Comparison of ENCODE assay signal across 28 cellular contexts in the genomic region with DNA sequence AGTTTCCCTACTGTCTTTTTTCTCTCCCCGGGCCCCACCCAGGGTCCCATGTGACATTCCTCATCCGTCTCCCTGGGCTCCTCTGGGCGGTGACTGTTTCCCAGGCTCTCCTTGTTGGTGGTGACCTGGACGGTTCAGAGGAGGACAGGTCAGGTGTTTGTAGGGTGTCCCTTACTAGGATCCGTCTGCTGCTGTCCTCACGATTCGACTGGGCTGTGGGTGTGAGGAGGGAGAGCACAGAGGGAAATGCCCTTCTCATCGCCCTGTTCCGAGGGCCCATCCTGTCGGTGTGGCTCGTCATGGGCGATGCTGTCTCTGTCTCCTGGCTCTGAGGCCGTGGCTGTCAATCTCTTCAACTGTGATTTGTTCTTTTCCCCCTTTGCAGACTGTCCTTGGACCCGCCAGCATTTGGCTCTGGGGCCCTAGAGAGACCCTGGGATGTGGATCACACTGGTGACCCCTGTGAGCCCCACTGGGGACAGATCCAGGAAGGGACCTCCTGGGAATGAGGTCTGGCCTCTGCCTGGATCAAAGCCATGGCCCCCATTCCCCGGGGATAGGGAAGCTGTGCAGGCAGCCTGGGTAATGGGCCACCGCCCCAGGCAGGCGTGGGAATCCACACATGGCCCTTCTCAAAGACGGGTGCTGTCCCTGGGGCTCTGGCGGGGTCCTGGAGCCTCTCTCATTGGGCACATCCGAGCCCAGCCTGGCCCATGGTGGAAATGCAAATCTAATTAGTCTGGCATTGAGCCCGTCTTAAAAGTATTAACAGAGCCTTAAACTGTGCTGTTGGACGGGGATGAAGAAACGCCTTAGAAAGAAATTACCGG. TPM values are rescaled to one million over a fixed set of nuclear protein-coding genes. Genes with fewer than 3 reads are reported as not detected.
DNase-seq lines count a peak whose midpoint lies in the region; ATAC-seq, FAIRE-seq and TF ChIP-seq lines count a peak whose summit lies in the region.
"Had no signal": no experiment of that assay in that cellular context is flagged by ENCODE, and none has a peak within 500 bp of the region (broad histone marks: within the 10 kb centered on the region; RNA-seq: fewer than 3 reads in every experiment).

No MANE protein-coding gene starts in this region.

- H3K27me3 ChIP-seq in right atrium auricular region (no peaks in the 10 kb centered on the region), H1 (replicated peaks in 1 of 4; ENCODE audit: control insufficient read depth in 3 of 4, extremely low read depth in 1 of 4, insufficient read depth in 3 of 4, low read length in 3 of 4) (peaks cover 0 to 27% (median 17%) of the 10 kb centered on the region in 4 experiments; a peak in 6 of 7 replicates), aorta (ENCODE audit: control insufficient read depth in 1 of 2, insufficient read depth in 2 of 2, low read length in 1 of 2) (no peaks in the 10 kb centered on the region)
- H3K27me3 ChIP-seq: gastroesophageal sphincter, testis had no signal

- no peaks in the 10 kb centered on the region for H3K36me3 Mint-ChIP-seq in activated CD4-positive, alpha-beta T cell treated with anti-CD3 and anti-CD28 coated beads for 36 hours (ENCODE audit: low read depth)
- H3K36me3 Mint-ChIP-seq: immature natural killer cell had no signal

- POLR2A ChIA-PET in H1 (lab: Charles Lee; ENCODE audit: partially characterized antibody): no interaction called here
- POLR2A ChIA-PET in activated CD4-positive, alpha-beta T cell treated with anti-CD3 and anti-CD28 coated beads for 36 hours (lab: Charles Lee): no interaction called here

- no peaks in the 10 kb centered on the region for H3K9me3 ChIP-seq in right atrium auricular region
- no peaks in the 10 kb centered on the region; a peak in 1 of 4 replicates for H3K9me3 ChIP-seq in H1 (ENCODE audit: insufficient read depth in 2 of 2, low read depth in 1 of 2, low read length in 1 of 2)
- H3K9me3 ChIP-seq in mucosa of descending colon: no peaks in the 10 kb centered on the region
- H3K9me3 ChIP-seq in aorta (ENCODE audit: control insufficient read depth, low read length): no peaks in the 10 kb centered on the region
- H3K9me3 ChIP-seq: gastroesophageal sphincter, testis had no signal

- no peak overlapping the region for H2AFZ ChIP-seq in H1 (ENCODE audit: low read length)

- no peak overlapping the region for H3K56ac ChIP-seq in H1 (replicated peaks; ENCODE audit: insufficient read length, low read depth, low read length)

- peaks cover 0 to 2% of the 10 kb centered on the region in 2 donors for H3K4me1 ChIP-seq in right atrium auricular region
- no peaks in the 10 kb centered on the region; a peak in 1 of 7 replicates for H3K4me1 ChIP-seq in H1 (replicated peaks in 1 of 4; ENCODE audit: control insufficient read depth in 3 of 4, insufficient read depth in 4 of 4, low read length in 3 of 4)
- no peaks in the 10 kb centered on the region for H3K4me1 ChIP-seq in mucosa of descending colon (ENCODE audit: low read depth)
- no peaks in the 10 kb centered on the region for H3K4me1 ChIP-seq in aorta (ENCODE audit: control insufficient read depth in 1 of 2, insufficient read depth in 2 of 2, low read length in 2 of 2)

- no peaks in the 10 kb centered on the region for H3K79me2 ChIP-seq in H1 (ENCODE audit: control insufficient read depth in 1 of 2, insufficient read depth in 2 of 2, low read length in 2 of 2)

- no peaks in the 10 kb centered on the region for H3K79me1 ChIP-seq in H1 (ENCODE audit: low read depth, low read length)

- no peak overlapping the region for H4K5ac ChIP-seq in H1 (ENCODE audit: insufficient read length, low read depth, low read length)

- no peaks in the 10 kb centered on the region for H3K27me3 Mint-ChIP-seq in activated CD4-positive, alpha-beta T cell treated with anti-CD3 and anti-CD28 coated beads for 36 hours
- H3K27me3 Mint-ChIP-seq: B cell; naive thymus-derived CD8-positive, alpha-beta T cell; T-helper 17 cell had no signal

- no peak overlapping the region for H3K4me3 Mint-ChIP-seq in activated CD4-positive, alpha-beta T cell treated with anti-CD3 and anti-CD28 coated beads for 36 hours
- H3K4me3 Mint-ChIP-seq: B cell; immature natural killer cell; naive thymus-derived CD8-positive, alpha-beta T cell; stimulated activated naive B cell treated with anti-CD40 and anti-IgM and Interleukin-4, amounts not matched to agents 10 μg/mL and 1 μg/mL and 100 μg/mL, for 72 hours; T-helper 17 cell had no signal

- no peak overlapping the region for H3K9ac ChIP-seq in H1 (replicated peaks in 1 of 4; ENCODE audit: extremely low read depth in 1 of 4, low read depth in 3 of 4, low read length in 3 of 4)

- H3K4me3 ChIP-seq in right atrium auricular region (no peak overlapping the region), H1 (ENCODE audit: extremely low read depth in 1 of 4, insufficient read depth in 2 of 4, low read depth in 3 of 4, low read length in 4 of 4) (no peak overlapping the region), mucosa of descending colon (no peak overlapping the region), aorta (ENCODE audit: low read length in 2 of 2) (no peak overlapping the region)
- H3K4me3 ChIP-seq: gastroesophageal sphincter, testis had no signal

- H2AK5ac ChIP-seq in H1 (ENCODE audit: low read depth, low read length): no peak overlapping the region

- peak; percentile 70 for DNase-seq in Right ventricle myocardium inferior (ENCODE audit: missing footprints)
- no peak for DNase-seq in right atrium auricular region (ENCODE audit: low spot score)
- DNase-seq in H1 (ENCODE audit: low read depth in 1 of 2, low spot score in 2 of 2): no peak
- peak in 2 of 3 donors; percentile 9 to 27 for DNase-seq in mucosa of descending colon
- peak; percentile 18 to 51 for DNase-seq in aorta
- no peak for DNase-seq in activated CD4-positive, alpha-beta T cell treated with anti-CD3 and anti-CD28 coated beads for 36 hours
- no peak for DNase-seq in NCI-H774 (lab: John Stamatoyannopoulos, UW)
- DNase-seq in ecto neural progenitor cell (ENCODE audit: low spot score): no peak
- DNase-seq: activated gamma-delta T cell treated with Interleukin-2 at 50 U/mL for 16 hours; DMS79 treated with DMSO at 0.1 percent for 48 hours; GF-D8; HCEC 1CT; immature natural killer cell; KBM-7; midbrain; NCI-H2029; NCI-H2227 treated with DMSO at 0.1 percent for 48 hours; NCI-H526 treated with DMSO at 0.1 percent for 48 hours; stimulated activated CD4-positive, alpha-beta T cell treated with anti-CD3 and anti-CD28 coated beads, Interleukin-12 subunit alpha, Interleukin-12 subunit beta, amount 100 ng/mL, for 4 hours; stimulated activated CD4-positive, alpha-beta T cell treated with anti-CD3 and anti-CD28 coated beads, Interleukin-4, amount 100 ng/mL, for 24 hours; stimulated activated naive B cell treated with anti-CD40 and anti-IgM and Interleukin-4, amounts not matched to agents 10 μg/mL and 1 μg/mL and 100 μg/mL, for 72 hours; T-helper 17 cell; testis had no signal

- no peak overlapping the region for H3K18ac ChIP-seq in H1 (ENCODE audit: extremely low read depth, low read length)

- CTCF ChIA-PET in H1 (lab: Charles Lee; ENCODE audit: partially characterized antibody): no interaction called here
- CTCF ChIA-PET in activated CD4-positive, alpha-beta T cell treated with anti-CD3 and anti-CD28 coated beads for 36 hours (lab: Charles Lee): no interaction called here

- H3K36me3 ChIP-seq in right atrium auricular region (no peaks in the 10 kb centered on the region), H1 (ENCODE audit: control insufficient read depth in 2 of 4, insufficient read depth in 4 of 4, low read length in 3 of 4) (no peaks in the 10 kb centered on the region), mucosa of descending colon (ENCODE audit: low read depth) (no peaks in the 10 kb centered on the region), aorta (ENCODE audit: control insufficient read depth in 1 of 2, insufficient read depth in 2 of 2, low read length in 1 of 2) (no peaks in the 10 kb centered on the region)
- H3K36me3 ChIP-seq: gastroesophageal sphincter had no signal

- H2BK20ac ChIP-seq in H1 (ENCODE audit: low read length): no peak overlapping the region

- no peak for TF ChIP-seq POLR2A in H1 (IDR thresholded peaks at IDR 0.05; ENCODE audit: control extremely low read depth in 1 of 2, low read depth in 2 of 2, low read length in 2 of 2)

- no peak overlapping the region for H4K8ac ChIP-seq in H1 (ENCODE audit: extremely low read depth, insufficient read depth, low read length)

- no peak for ATAC-seq in Right ventricle myocardium inferior
- no peak for ATAC-seq in mucosa of descending colon
- ATAC-seq in aorta (ENCODE audit: low FRiP score): no peak
- no peak for ATAC-seq in activated CD4-positive, alpha-beta T cell treated with anti-CD3 and anti-CD28 coated beads for 36 hours
- ATAC-seq: gastroesophageal sphincter; left lobe of liver; naive thymus-derived CD8-positive, alpha-beta T cell; stimulated activated naive B cell treated with anti-CD40 and anti-IgM and Interleukin-4, amounts not matched to agents 10 μg/mL and 1 μg/mL and 100 μg/mL, for 72 hours; T-helper 17 cell had no signal

- no peak overlapping the region for H3K14ac ChIP-seq in H1 (ENCODE audit: insufficient read length)

- H3K27ac ChIP-seq in right atrium auricular region (no peak overlapping the region), H1 (ENCODE audit: low read depth, low read length) (no peak overlapping the region), aorta (ENCODE audit: low read depth in 1 of 2, low read length in 2 of 2) (no peak overlapping the region)
- H3K27ac ChIP-seq: gastroesophageal sphincter, testis had no signal

- no peak overlapping the region for H2BK5ac ChIP-seq in H1 (ENCODE audit: low read depth, low read length)

- no peak overlapping the region for H4K91ac ChIP-seq in H1 (replicated peaks; ENCODE audit: insufficient read length, low read length)

- FAIRE-seq in H1 (lab: Jason Lieb, UNC): no peak
- FAIRE-seq: A204.1 had no signal

- H3K9me3 Mint-ChIP-seq in activated CD4-positive, alpha-beta T cell treated with anti-CD3 and anti-CD28 coated beads for 36 hours (ENCODE audit: low read depth): no peaks in the 10 kb centered on the region
- H3K9me3 Mint-ChIP-seq: immature natural killer cell; naive thymus-derived CD8-positive, alpha-beta T cell; stimulated activated naive B cell treated with anti-CD40 and anti-IgM and Interleukin-4, amounts not matched to agents 10 μg/mL and 1 μg/mL and 100 μg/mL, for 72 hours had no signal

- no peak for TF ChIP-seq RAD21 in H1 (IDR thresholded peaks at IDR 0.05 in 1 of 2, conservative IDR thresholded peaks at IDR 0.05 in 1 of 2; ENCODE audit: low read depth in 2 of 2, low read length in 2 of 2)

- H3K27ac Mint-ChIP-seq in activated CD4-positive, alpha-beta T cell treated with anti-CD3 and anti-CD28 coated beads for 36 hours: no peak overlapping the region
- H3K27ac Mint-ChIP-seq: B cell; immature natural killer cell; naive thymus-derived CD8-positive, alpha-beta T cell; stimulated activated naive B cell treated with anti-CD40 and anti-IgM and Interleukin-4, amounts not matched to agents 10 μg/mL and 1 μg/mL and 100 μg/mL, for 72 hours; T-helper 17 cell had no signal

- no peak overlapping the region for H3K4ac ChIP-seq in H1 (replicated peaks; ENCODE audit: insufficient read length, low read depth, low read length)

- H2BK120ac ChIP-seq in H1 (replicated peaks; ENCODE audit: low read depth, low read length): no peak overlapping the region

- peak overlapping the region; percentile 68; the same call in 1 of the 2 replicates for H2BK12ac ChIP-seq in H1 (ENCODE audit: low read depth, low read length)

- H3K4me1 Mint-ChIP-seq in activated CD4-positive, alpha-beta T cell treated with anti-CD3 and anti-CD28 coated beads for 36 hours: no peaks in the 10 kb centered on the region
- H3K4me1 Mint-ChIP-seq: B cell; immature natural killer cell; stimulated activated naive B cell treated with anti-CD40 and anti-IgM and Interleukin-4, amounts not matched to agents 10 μg/mL and 1 μg/mL and 100 μg/mL, for 72 hours had no signal

- no peaks in the 10 kb centered on the region for H4K20me1 ChIP-seq in H1 (replicated peaks in 1 of 2; ENCODE audit: control insufficient read depth in 1 of 2, insufficient read depth in 2 of 2, low read length in 2 of 2)

- H2BK15ac ChIP-seq in H1 (ENCODE audit: low read length): no peak overlapping the region; the same call in 1 of the 2 replicates

- H3K23me2 ChIP-seq in H1 (ENCODE audit: low read depth, low read length): no peaks in the 10 kb centered on the region; the same call in 1 of the 2 replicates

- TF ChIP-seq CTCF in right atrium auricular region (IDR thresholded peaks at IDR 0.05) (no peak), H1 (IDR thresholded peaks at IDR 0.05; ENCODE audit: control extremely low read depth in 1 of 3, insufficient read depth in 1 of 3, low read depth in 1 of 3, low read length in 3 of 3) (no peak), mucosa of descending colon (IDR thresholded peaks at IDR 0.05) (no peak)

- no peak for TF ChIP-seq EP300 in H1 (IDR thresholded peaks at IDR 0.05; ENCODE audit: borderline replicate concordance in 1 of 2, low read depth in 2 of 2, low read length in 2 of 2)

- intact Hi-C loops in Right ventricle myocardium inferior (cut with DNase I): no loop called here
- intact Hi-C loops in mucosa of descending colon (cut with DNase I, micrococcal nuclease): no loop called here
- intact Hi-C loops in aorta (cut with DNase I): no loop called here
- intact Hi-C loops in activated CD4-positive, alpha-beta T cell treated with anti-CD3 and anti-CD28 coated beads for 36 hours (cut with DNase I, micrococcal nuclease): no loop called here

- WGBS in H1 (ENCODE audit: extremely low coverage in 1 of 2, insufficient coverage in 1 of 2, insufficient read length in 1 of 2, insufficient replicate concordance in 2 of 2, low coverage in 1 of 2, low lambda C conversion rate in 2 of 2, missing lambda C conversion rate in 1 of 2), 2 experiments: 81% methylated on average over 24 of the region's 24 CpGs; no CpG with 5 or more reads in 1 of the 2 experiments
- WGBS in aorta, 2 donors: 88 to 90% methylated on average over 24 of the region's 24 CpGs

- no peak overlapping the region for H3K23ac ChIP-seq in H1 (ENCODE audit: insufficient read length)

- no peak overlapping the region for H3K4me2 ChIP-seq in H1 (ENCODE audit: insufficient read depth in 1 of 2, low read depth in 2 of 2, low read length in 2 of 2)

RNA-seq across cellular contexts. Expression of a gene that starts 46.8 kb away (rescaled TPM):
- total RNA-seq in Right ventricle myocardium inferior (0.32 TPM), right atrium auricular region (under 1 TPM; 0.35 to 0.37 TPM), mucosa of descending colon (1 to 10 TPM; 1.5 to 1.7 (median 1.7) TPM), aorta (1 to 10 TPM; 2.3 to 5.4 TPM)
- 1.2 TPM in 2 replicates for total RNA-seq in H1 (2021; fragmentation: NEBNext Ultra II Directional; extraction: Animal tissue kit (Norgen Biotek cat#: 25700))
- polyA plus RNA-seq in H1 (2011; rRNA removed) (0.19 and 0.21 TPM in 2 replicates), aorta (under 1 TPM; 0.08 to 0.13 TPM)
- 0.08 TPM for polyA plus RNA-seq in H1 (2011; cell fraction: cytosol; rRNA removed)
- 2.4 TPM for polyA plus RNA-seq in H1 (2011; cell fraction: nucleus; rRNA removed)
- 0.19 to 0.30 TPM (median 0.24 TPM) in 4 replicates for polyA plus RNA-seq in H1 (2012, experiment 1 of 2)
- polyA plus RNA-seq in H1 (2012, experiment 2 of 2): 0.01 TPM
- polyA plus RNA-seq in H1 (2013, experiment 1 of 2): 0.20 TPM
- polyA plus RNA-seq in H1 (2013, experiment 2 of 2): 0.13 TPM
- polyA minus RNA-seq in H1 (2011; rRNA and poly(A)+ RNA removed): 6.2 and 7.3 TPM in 2 replicates
- 1.0 TPM for polyA minus RNA-seq in H1 (2011; cell fraction: cytosol; rRNA and poly(A)+ RNA removed)
- 21.4 TPM for polyA minus RNA-seq in H1 (2011; cell fraction: nucleus; rRNA and poly(A)+ RNA removed)
- total RNA-seq in activated CD4-positive, alpha-beta T cell treated with anti-CD3 and anti-CD28 coated beads for 36 hours: under 1 TPM; 0.16 TPM

Comparison
In these comparisons a context has a peak if more than half of its experiments do, and no peak if none do; other contexts are left out.
1. DNase-seq: peak in Right ventricle myocardium inferior (single experiment), mucosa of descending colon (2 of 3) and aorta (2 of 2); none in right atrium auricular region (single experiment), H1 (0 of 2), activated CD4-positive, alpha-beta T cell treated with anti-CD3 and anti-CD28 coated beads for 36 hours (single experiment), NCI-H774 (single experiment) and ecto neural progenitor cell (single experiment).